25 cellular contexts compared by ENCODE assay signal in genomic region chr7:132560105-132560504, GRCh38.
"Had no signal": no experiment of that assay in that cellular context is flagged by ENCODE, and none has a peak within 500 bp of the region (broad histone marks: within the 10 kb centered on the region; RNA-seq: fewer than 3 reads in every experiment).

No MANE protein-coding gene starts in this region.

- H3K27ac ChIP-seq: hepatocyte, left lung, left ventricle myocardium inferior, lower lobe of right lung had no signal

- H3K4me1 ChIP-seq: left lung, left ventricle myocardium inferior, lower lobe of right lung had no signal

- H3K36me3 ChIP-seq: left lung, left ventricle myocardium inferior, lower lobe of right lung had no signal

- H3K9me3 Mint-ChIP-seq: immature natural killer cell, mesothelial cell of epicardium had no signal

- H3K4me3 Mint-ChIP-seq: immature natural killer cell, memory B cell, mesothelial cell of epicardium, naive B cell had no signal

- H3K9me3 ChIP-seq: left lung, left ventricle myocardium inferior, lower lobe of right lung, mucosa of descending colon had no signal

- H3K27ac Mint-ChIP-seq: memory B cell, mesothelial cell of epicardium, naive B cell had no signal

- FAIRE-seq: islet of Langerhans, keratinocyte, kidney had no signal

- H3K4me2 ChIP-seq: hepatocyte had no signal

- DNase-seq: hippocampal formation, hypothalamus, immature natural killer cell, islet precursor cell, kidney, kidney glomerular epithelial cell, left cardiac atrium, left colon, left lung, left ventricle myocardium inferior, left ventricle myocardium superior, lower lobe of right lung, mammary epithelial cell, mesenchymal stem cell, mesendoderm, midbrain, mucosa of descending colon, naive B cell had no signal

- H3K4me1 Mint-ChIP-seq: memory B cell, mesothelial cell of epicardium had no signal

- H3K79me2 ChIP-seq: hepatocyte had no signal

- ATAC-seq: left cardiac atrium, left colon, left lobe of liver, left lung, left ventricle myocardium superior, lower lobe of right lung, mucosa of descending colon had no signal

- H2AFZ ChIP-seq: hepatocyte had no signal

- H3K4me3 ChIP-seq: hepatocyte, left lung, left ventricle myocardium inferior, lower lobe of right lung, lung, mucosa of descending colon had no signal
